In genomic region chr11:2536440-2536989, GRCh38 we compare ENCODE assay signal across 32 cellular contexts.
DNase-seq lines count a peak whose midpoint lies in the region; ATAC-seq and TF ChIP-seq lines count a peak whose summit lies in the region.
"Had no signal": no experiment of that assay in that cellular context is flagged by ENCODE, and none has a peak within 500 bp of the region (broad histone marks: within the 10 kb centered on the region; RNA-seq: fewer than 3 reads in every experiment).

No MANE protein-coding gene starts in this region.

- DNase-seq in activated naive CD4-positive, alpha-beta T cell treated with anti-CD3 and anti-CD28 coated beads, Interleukin-2, amount 10 ng/mL, durations not matched to agents 7 days and 5 days, result peak; percentile 0
- no peak for DNase-seq in activated naive CD4-positive, alpha-beta T cell treated with anti-CD3 and anti-CD28 coated beads, Interleukin-2, amount 50 U/mL, for 72 hours (ENCODE audit: low spot score in 2 of 2)
- DNase-seq in glutamatergic neuron (peak; percentile 14), trophoblast cell (no peak), NCI-H1092 treated with DMSO at 0.1 percent for 48 hours (lab: John Stamatoyannopoulos, UW) (no peak), midbrain (lab: John Stamatoyannopoulos, UW) (no peak)
- DNase-seq: activated CD4-positive, alpha-beta T cell treated with anti-CD3 and anti-CD28 coated beads for 48 hours; activated CD8-positive, alpha-beta memory T cell treated with anti-CD3 and anti-CD28 coated beads for 24 hours; activated T-cell treated with anti-CD3 and anti-CD28 coated beads, Interleukin-2, amount 50 U/mL, for 24 hours; AML-193; anterior cingulate cortex; colonic mucosa; effector memory CD4-positive, alpha-beta T cell; EL; immature natural killer cell; NCI-H1048; NCI-H1694 treated with DMSO at 0.1 percent for 48 hours; NCI-H2171; NCI-H510A; stimulated activated CD4-positive, alpha-beta T cell treated with anti-CD3 and anti-CD28 coated beads, Interleukin-2, amount 100 ng/mL, for 24 hours; stimulated activated naive CD8-positive, alpha-beta T cell treated with anti-CD3 and anti-CD28 coated beads, Interleukin-15, Interleukin-2, amounts not matched to agents 100 U/mL and 50 U/mL, for 24 hours; T1000 had no signal

- peak overlapping the region; percentile 25 for H4K91ac ChIP-seq in trophoblast cell (ENCODE audit: low read depth, low read length)

- H3K27me3 ChIP-seq in BLaER1 treated with 17β-estradiol and CSF1 and Interleukin-3, amounts not matched to agents 10 nM and 100 nM, result peaks cover 0 to 16% (median 0%) of the 10 kb centered on the region in 11 experiments; a peak in 3 of 22 replicates
- no peaks in the 10 kb centered on the region for H3K27me3 ChIP-seq in trophoblast cell (ENCODE audit: insufficient read depth, low read length)
- H3K27me3 ChIP-seq: colonic mucosa, vagina had no signal

- peak overlapping the region in 6 of 11 experiments; percentile 22 to 59 (median 44); a peak in 7 of 22 replicates for H3K9ac ChIP-seq in BLaER1 treated with 17β-estradiol and CSF1 and Interleukin-3, amounts not matched to agents 10 nM and 100 nM
- H3K9ac ChIP-seq in trophoblast cell (ENCODE audit: low read length), result no peak overlapping the region

- no peak overlapping the region for H2BK5ac ChIP-seq in trophoblast cell (ENCODE audit: low read depth, low read length, poor library complexity)

- peaks cover 5% of the 10 kb centered on the region for H3K27me3 Mint-ChIP-seq in activated naive CD4-positive, alpha-beta T cell treated with anti-CD3 and anti-CD28 coated beads, Interleukin-2, amount 10 ng/mL, durations not matched to agents 7 days and 5 days
- H3K27me3 Mint-ChIP-seq in glutamatergic neuron (ENCODE audit: unreplicated experiment), result peaks cover 12% of the 10 kb centered on the region
- H3K27me3 Mint-ChIP-seq: activated T-cell treated with anti-CD3 and anti-CD28 coated beads, Interleukin-2, amount 50 U/mL, for 24 hours; CD8-positive, alpha-beta memory T cell; naive thymus-derived CD8-positive, alpha-beta T cell had no signal

- H3K4me2 ChIP-seq in BLaER1 treated with 17β-estradiol and CSF1 and Interleukin-3, amounts not matched to agents 10 nM and 100 nM, result peak overlapping the region; percentile 87 to 97 (median 92)
- no peak overlapping the region for H3K4me2 ChIP-seq in trophoblast cell (ENCODE audit: low read length)
- H3K4me2 ChIP-seq: smooth muscle cell had no signal

- H3K23ac ChIP-seq in trophoblast cell (ENCODE audit: low read length), result no peak overlapping the region

- H3K14ac ChIP-seq in trophoblast cell (ENCODE audit: low read length), result no peak overlapping the region

- H3K79me1 ChIP-seq in trophoblast cell (ENCODE audit: low read length), result peaks cover 21% of the 10 kb centered on the region

- no peak overlapping the region for H4K12ac ChIP-seq in trophoblast cell (ENCODE audit: low read depth, low read length)

- H3K27ac Mint-ChIP-seq in activated naive CD4-positive, alpha-beta T cell treated with anti-CD3 and anti-CD28 coated beads, Interleukin-2, amount 10 ng/mL, durations not matched to agents 7 days and 5 days, result no peak overlapping the region
- no peak overlapping the region for H3K27ac Mint-ChIP-seq in activated naive CD4-positive, alpha-beta T cell treated with anti-CD3 and anti-CD28 coated beads, Interleukin-2, amount 50 U/mL, for 72 hours
- H3K27ac Mint-ChIP-seq in glutamatergic neuron (ENCODE audit: unreplicated experiment), result no peak overlapping the region
- H3K27ac Mint-ChIP-seq: activated T-cell treated with anti-CD3 and anti-CD28 coated beads, Interleukin-2, amount 50 U/mL, for 24 hours; immature natural killer cell; mesothelial cell of epicardium had no signal

- no peak overlapping the region for H3K4me3 ChIP-seq in BLaER1 treated with 17β-estradiol and CSF1 and Interleukin-3, amounts not matched to agents 10 nM and 100 nM
- H3K4me3 ChIP-seq in trophoblast cell (ENCODE audit: low read depth, low read length), result no peak overlapping the region
- H3K4me3 ChIP-seq: colonic mucosa, smooth muscle cell, thoracic aorta, vagina had no signal

- CTCF ChIA-PET in activated naive CD4-positive, alpha-beta T cell treated with anti-CD3 and anti-CD28 coated beads, Interleukin-2, amount 10 ng/mL, durations not matched to agents 7 days and 5 days (lab: Charles Lee), result interaction anchor here (8.3 kb wide), 1 partner anchor 350 kb away, joined by 344 read pairs; the partner anchor contains the start of gene CDKN1C

- H3K36me3 Mint-ChIP-seq in activated naive CD4-positive, alpha-beta T cell treated with anti-CD3 and anti-CD28 coated beads, Interleukin-2, amount 10 ng/mL, durations not matched to agents 7 days and 5 days, result peaks cover 1% of the 10 kb centered on the region
- H3K36me3 Mint-ChIP-seq in activated naive CD4-positive, alpha-beta T cell treated with anti-CD3 and anti-CD28 coated beads, Interleukin-2, amount 50 U/mL, for 72 hours, result no peaks in the 10 kb centered on the region
- H3K36me3 Mint-ChIP-seq in glutamatergic neuron (ENCODE audit: unreplicated experiment), result no peaks in the 10 kb centered on the region
- H3K36me3 Mint-ChIP-seq: CD8-positive, alpha-beta memory T cell; immature natural killer cell; mesothelial cell of epicardium had no signal

- H3K27ac ChIP-seq in BLaER1 treated with 17β-estradiol and CSF1 and Interleukin-3, amounts not matched to agents 10 nM and 100 nM, result peak overlapping the region in 5 of 11 experiments; percentile 23 to 78 (median 66); a peak in 9 of 22 replicates
- no peak overlapping the region for H3K27ac ChIP-seq in trophoblast cell (ENCODE audit: low read depth, low read length)
- H3K27ac ChIP-seq: colonic mucosa, thoracic aorta, vagina, VCaP had no signal

- no peak overlapping the region for H4K8ac ChIP-seq in trophoblast cell (ENCODE audit: low read depth, low read length)

- no peak overlapping the region for H3K4ac ChIP-seq in trophoblast cell (ENCODE audit: low read depth, low read length)

- TF ChIP-seq CTCF in glutamatergic neuron (IDR thresholded peaks at IDR 0.05; ENCODE audit: partially characterized antibody, unreplicated experiment), result no peak

- peaks cover 0 to 4% (median 0%) of the 10 kb centered on the region in 11 experiments; a peak in 1 of 22 replicates for H3K36me3 ChIP-seq in BLaER1 treated with 17β-estradiol and CSF1 and Interleukin-3, amounts not matched to agents 10 nM and 100 nM
- no peaks in the 10 kb centered on the region for H3K36me3 ChIP-seq in trophoblast cell (ENCODE audit: control insufficient read depth in 1 of 2, insufficient read depth in 2 of 2, low read length in 2 of 2)
- H3K36me3 ChIP-seq: colonic mucosa, thoracic aorta, vagina had no signal

- peaks cover 6% of the 10 kb centered on the region for H3K79me2 ChIP-seq in trophoblast cell (ENCODE audit: control insufficient read depth, insufficient read depth, low read length, poor library complexity)

- no peaks in the 10 kb centered on the region for H3K9me3 Mint-ChIP-seq in activated naive CD4-positive, alpha-beta T cell treated with anti-CD3 and anti-CD28 coated beads, Interleukin-2, amount 10 ng/mL, durations not matched to agents 7 days and 5 days
- no peaks in the 10 kb centered on the region for H3K9me3 Mint-ChIP-seq in activated naive CD4-positive, alpha-beta T cell treated with anti-CD3 and anti-CD28 coated beads, Interleukin-2, amount 50 U/mL, for 72 hours
- no peaks in the 10 kb centered on the region for H3K9me3 Mint-ChIP-seq in glutamatergic neuron (ENCODE audit: unreplicated experiment)
- H3K9me3 Mint-ChIP-seq: activated T-cell treated with anti-CD3 and anti-CD28 coated beads, Interleukin-2, amount 50 U/mL, for 24 hours; CD8-positive, alpha-beta memory T cell; mesothelial cell of epicardium; naive thymus-derived CD8-positive, alpha-beta T cell had no signal

- H3K4me1 Mint-ChIP-seq in activated naive CD4-positive, alpha-beta T cell treated with anti-CD3 and anti-CD28 coated beads, Interleukin-2, amount 10 ng/mL, durations not matched to agents 7 days and 5 days, result peaks cover 14% of the 10 kb centered on the region
- peaks cover 8% of the 10 kb centered on the region for H3K4me1 Mint-ChIP-seq in glutamatergic neuron (ENCODE audit: low read depth, unreplicated experiment)

- no peak for ATAC-seq in activated naive CD4-positive, alpha-beta T cell treated with anti-CD3 and anti-CD28 coated beads, Interleukin-2, amount 50 U/mL, for 72 hours
- no peak for ATAC-seq in HG03196 (IDR thresholded peaks at IDR 0.05; ENCODE audit: unreplicated experiment)
- ATAC-seq: left lobe of liver; naive thymus-derived CD8-positive, alpha-beta T cell; stimulated activated naive CD8-positive, alpha-beta T cell treated with anti-CD3 and anti-CD28 coated beads, Interleukin-15, Interleukin-2, amounts not matched to agents 100 U/mL and 50 U/mL, for 24 hours had no signal

- H3K18ac ChIP-seq in trophoblast cell (ENCODE audit: low read length), result no peak overlapping the region

- H3K9me3 ChIP-seq in BLaER1 treated with 17β-estradiol and CSF1 and Interleukin-3, amounts not matched to agents 10 nM and 100 nM (replicated peaks in 1 of 11), result no peaks in the 10 kb centered on the region
- peaks cover 6% of the 10 kb centered on the region for H3K9me3 ChIP-seq in trophoblast cell (ENCODE audit: insufficient read depth, low read depth, low read length)
- H3K9me3 ChIP-seq: colonic mucosa, thoracic aorta, vagina had no signal

- WGBS in trophoblast cell (ENCODE audit: extremely low coverage, insufficient coverage, insufficient read length), result no CpG with 5 or more reads among the region's 19 CpGs

- H4K20me1 ChIP-seq in BLaER1 treated with 17β-estradiol and CSF1 and Interleukin-3, amounts not matched to agents 10 nM and 100 nM, result peaks cover 0 to 61% (median 11%) of the 10 kb centered on the region in 11 experiments; a peak in 14 of 22 replicates

- peaks cover 42 to 64% (median 57%) of the 10 kb centered on the region in 10 experiments for H3K4me1 ChIP-seq in BLaER1 treated with 17β-estradiol and CSF1 and Interleukin-3, amounts not matched to agents 10 nM and 100 nM
- peaks cover 17% of the 10 kb centered on the region in 2 experiments for H3K4me1 ChIP-seq in trophoblast cell (ENCODE audit: control insufficient read depth in 1 of 2, insufficient read depth in 2 of 2, low read length in 2 of 2)
- H3K4me1 ChIP-seq: colonic mucosa had no signal

- H3K4me3 Mint-ChIP-seq in activated naive CD4-positive, alpha-beta T cell treated with anti-CD3 and anti-CD28 coated beads, Interleukin-2, amount 10 ng/mL, durations not matched to agents 7 days and 5 days, result no peak overlapping the region
- H3K4me3 Mint-ChIP-seq in glutamatergic neuron (ENCODE audit: unreplicated experiment), result no peak overlapping the region
- H3K4me3 Mint-ChIP-seq: activated T-cell treated with anti-CD3 and anti-CD28 coated beads, Interleukin-2, amount 50 U/mL, for 24 hours; CD8-positive, alpha-beta memory T cell; immature natural killer cell; mesothelial cell of epicardium; naive thymus-derived CD8-positive, alpha-beta T cell had no signal

- H2AFZ ChIP-seq in trophoblast cell (ENCODE audit: insufficient read depth, low read length, poor library complexity), result no peak overlapping the region

- peak overlapping the region; percentile 34 for H2AK5ac ChIP-seq in trophoblast cell (ENCODE audit: low read length)

- no peak overlapping the region for H2BK12ac ChIP-seq in trophoblast cell (ENCODE audit: low read length)

- H2BK120ac ChIP-seq in trophoblast cell (ENCODE audit: insufficient read depth, low read length, poor library complexity), result no peak overlapping the region

Comparison
In these comparisons a context has a peak if more than half of its experiments do, and no peak if none do; other contexts are left out.
1. DNase-seq: peak in activated naive CD4-positive, alpha-beta T cell treated with anti-CD3 and anti-CD28 coated beads, Interleukin-2, amount 10 ng/mL, durations not matched to agents 7 days and 5 days (single experiment) and glutamatergic neuron (single experiment); none in activated naive CD4-positive, alpha-beta T cell treated with anti-CD3 and anti-CD28 coated beads, Interleukin-2, amount 50 U/mL, for 72 hours (0 of 2), trophoblast cell (0 of 2), NCI-H1092 treated with DMSO at 0.1 percent for 48 hours (single experiment) and midbrain (single experiment).